ENCODE assay signal across 1 cellular context in the genomic region with DNA sequence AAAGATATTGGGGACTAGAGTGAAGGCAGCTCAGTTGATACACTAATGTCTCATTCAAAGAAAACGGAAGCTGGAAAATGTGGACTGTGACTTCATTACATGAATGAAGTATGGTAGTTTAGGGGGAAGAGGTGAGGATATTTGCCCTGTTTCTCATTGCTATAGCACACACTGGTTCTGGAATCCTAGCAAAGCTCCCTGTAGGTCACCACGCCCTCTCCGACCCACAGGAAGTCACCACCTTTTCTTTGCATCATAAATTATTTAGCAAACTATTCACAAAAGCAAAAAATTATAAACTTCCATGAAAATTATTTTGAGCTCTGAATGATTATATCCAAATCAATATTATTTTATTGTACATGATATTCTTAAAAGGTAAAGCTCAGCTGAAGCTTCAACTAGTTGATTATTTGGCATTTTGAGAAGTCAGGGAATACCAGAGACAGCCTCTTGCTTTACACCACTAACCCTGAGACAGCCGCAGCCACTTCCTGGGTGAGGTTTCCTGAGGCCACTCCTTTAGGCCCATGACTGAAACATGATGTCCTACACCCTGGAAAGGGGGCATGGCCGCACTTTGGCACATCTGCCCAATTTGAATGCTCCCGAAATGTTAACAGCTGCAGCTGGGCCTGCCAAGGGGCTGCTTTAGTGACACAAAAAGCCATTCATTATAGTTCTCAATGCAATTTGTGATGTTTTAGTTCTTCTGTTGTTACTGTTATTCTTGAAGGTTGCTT.
A peak's percentile ranks its signal among the peaks of the same experiment; 100 is the strongest.
TF ChIP-seq lines count a peak whose summit lies in the region.

No MANE protein-coding gene starts in this region.

TF ChIP-seq in K562, 482 proteins besides CTCF, POLR2A, EP300 and RAD21 (continued from another document):
- TF ChIP-seq THAP7 (CRISPR knock-in tag; IDR thresholded peaks at IDR 0.05), result no peak
- TF ChIP-seq EHMT2 (IDR thresholded peaks at IDR 0.05), result no peak
- no peak for TF ChIP-seq ETV6 (IDR thresholded peaks at IDR 0.05; ENCODE audit: borderline replicate concordance in 1 of 2, low read depth in 2 of 2, low read length in 1 of 2)
- TF ChIP-seq ETV6 (CRISPR knock-in tag; IDR thresholded peaks at IDR 0.05; ENCODE audit: borderline replicate concordance), result no peak
- 0 out of 2 replicates have a peak, but pooled peaks have one; percentile 11 for TF ChIP-seq SMAD4 (CRISPR knock-in tag; conservative IDR thresholded peaks at IDR 0.05)
- TF ChIP-seq GABPA (tag; conservative IDR thresholded peaks at IDR 0.05; ENCODE audit: low read depth), result 0 out of 2 replicates have a peak, but pooled peaks have one; percentile 21
- no peak for TF ChIP-seq ZNF639 (CRISPR knock-in tag; conservative IDR thresholded peaks at IDR 0.05 in 1 of 2, IDR thresholded peaks at IDR 0.05 in 1 of 2)
- TF ChIP-seq DPF2 (IDR thresholded peaks at IDR 0.05), result no peak
- TF ChIP-seq ZNF766 (CRISPR knock-in tag; conservative IDR thresholded peaks at IDR 0.05), result peak; percentile 90
- TF ChIP-seq NFIC (IDR thresholded peaks at IDR 0.05), result no peak
- TF ChIP-seq, protein P1, sequence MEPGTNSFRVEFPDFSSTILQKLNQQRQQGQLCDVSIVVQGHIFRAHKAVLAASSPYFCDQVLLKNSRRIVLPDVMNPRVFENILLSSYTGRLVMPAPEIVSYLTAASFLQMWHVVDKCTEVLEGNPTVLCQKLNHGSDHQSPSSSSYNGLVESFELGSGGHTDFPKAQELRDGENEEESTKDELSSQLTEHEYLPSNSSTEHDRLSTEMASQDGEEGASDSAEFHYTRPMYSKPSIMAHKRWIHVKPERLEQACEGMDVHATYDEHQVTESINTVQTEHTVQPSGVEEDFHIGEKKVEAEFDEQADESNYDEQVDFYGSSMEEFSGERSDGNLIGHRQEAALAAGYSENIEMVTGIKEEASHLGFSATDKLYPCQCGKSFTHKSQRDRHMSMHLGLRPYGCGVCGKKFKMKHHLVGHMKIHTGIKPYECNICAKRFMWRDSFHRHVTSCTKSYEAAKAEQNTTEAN (CRISPR knock-in tag; IDR thresholded peaks at IDR 0.05), result no peak
- no peak for TF ChIP-seq ZNF707 (CRISPR knock-in tag; conservative IDR thresholded peaks at IDR 0.05)
- no peak for TF ChIP-seq RUNX1 (IDR thresholded peaks at IDR 0.05; ENCODE audit: low read depth)
